25 cellular contexts compared by ENCODE assay signal in genomic region chr4:3700736-3701135, GRCh38.
"Had no signal": no experiment of that assay in that cellular context is flagged by ENCODE, and none has a peak within 500 bp of the region (broad histone marks: within the 10 kb centered on the region; RNA-seq: fewer than 3 reads in every experiment).

No MANE protein-coding gene starts in this region.

- DNase-seq: activated CD4-positive, alpha-beta T cell treated with anti-CD3 and anti-CD28 coated beads for 48 hours; activated CD4-positive, alpha-beta T cell treated with anti-CD3 and anti-CD28 coated beads, Interleukin-2, amount 50 U/mL, for 4 hours; activated CD4-positive, CD25-positive, alpha-beta regulatory T cell treated with anti-CD3 and anti-CD28 coated beads, Interleukin-2, amount 50 U/mL, for 72 hours; activated CD8-positive, alpha-beta memory T cell treated with anti-CD3 and anti-CD28 coated beads, Interleukin-2, amount 50 U/mL, for 48 hours; activated CD8-positive, alpha-beta T cell treated with anti-CD3 and anti-CD28 coated beads, Interleukin-2, amount 10 ng/mL, durations not matched to agents 7 days and 5 days; activated naive CD8-positive, alpha-beta T cell treated with anti-CD3 and anti-CD28 coated beads, Interleukin-2, amount 50 U/mL, for 24 hours; activated T-cell treated with anti-CD3 and anti-CD28 coated beads, Interleukin-2, amount 50 U/mL, for 1 hour; amniotic stem cell; Karpas-422; MM.1S; NCI-H1105 treated with DMSO at 0.1 percent for 48 hours; NCI-H1436 treated with DMSO at 0.1 percent for 48 hours; NCI-H187; NCI-H2081; NCI-H524; SHP77 treated with DMSO at 0.1 percent for 48 hours; T-helper 17 cell; T-helper 9 cell had no signal

- H3K4me1 ChIP-seq: Peyer's patch had no signal

- H3K27me3 ChIP-seq: Peyer's patch had no signal

- FAIRE-seq: astrocyte, K562 had no signal

- H3K4me3 ChIP-seq: K562, Peyer's patch had no signal

- H3K27ac Mint-ChIP-seq: activated CD8-positive, alpha-beta T cell treated with anti-CD3 and anti-CD28 coated beads, Interleukin-2, amount 10 ng/mL, durations not matched to agents 7 days and 5 days; activated naive CD4-positive, alpha-beta T cell treated with anti-CD3 and anti-CD28 coated beads, Interleukin-2, amount 50 U/mL, for 72 hours; activated naive CD8-positive, alpha-beta T cell treated with anti-CD3 and anti-CD28 coated beads, Interleukin-2, amount 50 U/mL, for 24 hours; brain; T-helper 17 cell; WTC11 had no signal

- H3K27ac ChIP-seq: Peyer's patch, RWPE1 had no signal

- H3K4me3 Mint-ChIP-seq: activated CD8-positive, alpha-beta T cell treated with anti-CD3 and anti-CD28 coated beads, Interleukin-2, amount 10 ng/mL, durations not matched to agents 7 days and 5 days; activated naive CD8-positive, alpha-beta T cell treated with anti-CD3 and anti-CD28 coated beads, Interleukin-2, amount 50 U/mL, for 24 hours; brain; T-helper 17 cell; WTC11 had no signal

- H3K36me3 Mint-ChIP-seq: brain, WTC11 had no signal

- H3K4me1 Mint-ChIP-seq: activated naive CD8-positive, alpha-beta T cell treated with anti-CD3 and anti-CD28 coated beads, Interleukin-2, amount 50 U/mL, for 24 hours had no signal

- H3K36me3 ChIP-seq: Peyer's patch had no signal
